1 cellular context compared by ENCODE assay signal in the genomic region with DNA sequence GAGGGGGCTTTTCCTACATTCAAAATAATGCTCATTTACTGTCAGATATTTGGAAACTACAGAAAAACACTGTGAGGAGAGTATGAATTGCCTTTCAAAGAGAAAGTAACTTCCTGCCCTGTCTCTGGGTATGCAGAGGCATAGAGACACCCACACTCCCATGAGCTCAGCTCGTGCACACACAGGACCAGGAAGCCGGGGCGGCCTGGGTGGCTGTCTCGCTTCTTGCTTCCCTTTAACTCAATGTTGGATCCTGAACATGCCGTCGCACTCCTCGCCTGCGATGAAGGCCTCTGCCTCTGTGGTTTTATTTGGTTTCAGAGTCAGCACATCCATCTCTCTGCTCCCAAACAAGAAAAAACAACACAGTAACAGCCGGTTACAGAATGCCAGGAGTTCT.
TF ChIP-seq lines count a peak whose summit lies in the region.

No MANE protein-coding gene starts in this region.

TF ChIP-seq in HepG2, 621 proteins besides CTCF, POLR2A, EP300 and RAD21:
- TF ChIP-seq ZMYM2 (CRISPR knock-in tag; IDR thresholded peaks at IDR 0.05) (no peak), MED13 (CRISPR knock-in tag; IDR thresholded peaks at IDR 0.05) (no peak), ESRRA (CRISPR knock-in tag; IDR thresholded peaks at IDR 0.05; ENCODE audit: low read depth) (no peak)
